In the genomic region with DNA sequence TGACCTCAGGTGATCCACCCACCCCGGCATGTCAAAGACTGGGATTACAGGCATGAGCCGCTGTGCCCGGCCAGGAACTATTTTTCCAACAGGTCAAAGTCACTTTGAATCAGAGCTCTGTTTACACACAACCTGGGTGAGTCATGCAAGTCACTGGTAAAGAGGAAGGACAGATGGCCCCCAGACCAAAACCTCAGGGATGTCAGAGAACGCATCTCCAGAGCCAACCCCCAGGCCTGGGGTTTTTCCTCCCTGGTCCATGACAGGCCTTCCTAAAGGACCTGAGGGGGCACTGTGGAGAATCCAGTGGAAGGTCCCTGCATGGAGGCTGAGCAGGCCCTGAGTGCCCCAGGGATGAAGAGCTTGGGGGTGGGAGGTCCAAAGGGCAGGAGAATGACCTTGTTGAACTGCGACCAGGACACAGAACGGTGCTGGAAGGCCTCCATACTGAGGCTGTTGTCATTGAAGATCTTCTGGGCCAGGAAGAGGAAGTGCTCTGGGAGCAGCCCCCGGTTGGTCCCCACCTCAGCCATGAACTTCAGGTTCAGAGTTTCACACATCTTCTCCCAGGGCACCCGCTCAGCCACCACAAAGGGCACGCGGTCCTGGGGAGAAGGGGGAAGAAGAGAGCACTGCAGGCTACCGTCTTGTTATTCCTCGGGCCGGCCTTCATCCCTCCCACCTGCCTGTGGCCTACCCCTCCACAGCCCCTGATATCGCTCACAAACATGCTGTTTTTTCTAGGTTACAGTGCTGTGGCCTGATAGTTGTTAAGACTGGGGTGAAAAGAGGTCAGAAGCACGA, we compare ENCODE assay signal across 11 cellular contexts. TPM values are rescaled to one million over a fixed set of nuclear protein-coding genes. Genes with fewer than 3 reads are reported as not detected.
A peak's percentile ranks its signal among the peaks of the same experiment; 100 is the strongest.
DNase-seq lines count a peak whose midpoint lies in the region; ATAC-seq, FAIRE-seq and TF ChIP-seq lines count a peak whose summit lies in the region.
"Had no signal": no experiment of that assay in that cellular context is flagged by ENCODE, and none has a peak within 500 bp of the region (broad histone marks: within the 10 kb centered on the region; RNA-seq: fewer than 3 reads in every experiment).

No MANE protein-coding gene starts in this region.

- no peak for TF ChIP-seq RAD21 in K562 (CRISPR knock-in tag; conservative IDR thresholded peaks at IDR 0.05 in 1 of 2, IDR thresholded peaks at IDR 0.05 in 1 of 2)

- H3K36me3 Mint-ChIP-seq in CD8-positive, alpha-beta T cell, result peaks cover 79% of the 10 kb centered on the region
- peaks cover 5% of the 10 kb centered on the region for H3K36me3 Mint-ChIP-seq in IgD-negative memory B cell
- peaks cover 5 to 48% (median 12%) of the 10 kb centered on the region in 5 donors for H3K36me3 Mint-ChIP-seq in naive thymus-derived CD4-positive, alpha-beta T cell

- no peak overlapping the region for H3K4me3 Mint-ChIP-seq in CD8-positive, alpha-beta T cell
- no peak overlapping the region for H3K4me3 Mint-ChIP-seq in IgD-negative memory B cell
- peak overlapping the region in 1 of 10 donors; percentile 52 for H3K4me3 Mint-ChIP-seq in naive thymus-derived CD4-positive, alpha-beta T cell

- in situ Hi-C loops in K562 (cut with MboI), result no loop called here

- no TSS peak for BruUV-seq in K562 (replicated peaks; lab: Mats Ljungman, UMichigan)

- TF ChIP-seq EP300 in K562 (IDR thresholded peaks at IDR 0.05; ENCODE audit: low read length), result peak; percentile 41; the same call in 1 of the 2 replicates

- H3K27me3 ChIP-seq in CD8-positive, alpha-beta T cell (ENCODE audit: insufficient read depth, low read length), result no peaks in the 10 kb centered on the region
- H3K27me3 ChIP-seq in K562 (ENCODE audit: control insufficient read depth in 2 of 2, insufficient read depth in 2 of 2, low read length in 2 of 2) (no peaks in the 10 kb centered on the region), left lung (no peaks in the 10 kb centered on the region)
- H3K27me3 ChIP-seq in naive thymus-derived CD4-positive, alpha-beta T cell (ENCODE audit: control insufficient read depth in 2 of 2, insufficient read depth in 2 of 2, low read length in 2 of 2), result no peaks in the 10 kb centered on the region

- peak; percentile 96 for FAIRE-seq in K562 (lab: Jason Lieb, UNC)

- H3K4me2 ChIP-seq in K562 (ENCODE audit: insufficient read depth, low read length), result peak overlapping the region; percentile 73

- H3K36me3 ChIP-seq in CD8-positive, alpha-beta T cell (ENCODE audit: insufficient read depth, low read length), result peaks cover 63% of the 10 kb centered on the region
- H3K36me3 ChIP-seq in K562 (ENCODE audit: control insufficient read depth, insufficient read depth, low read length), result peaks cover 56% of the 10 kb centered on the region
- peaks cover 18 to 84% (median 30%) of the 10 kb centered on the region in 3 experiments for H3K36me3 ChIP-seq in naive thymus-derived CD4-positive, alpha-beta T cell (ENCODE audit: control insufficient read depth in 2 of 3, insufficient read depth in 3 of 3, low read length in 3 of 3)
- H3K36me3 ChIP-seq in left lung, result peaks cover 0 to 99% of the 10 kb centered on the region in 2 donors

- POLR2A ChIA-PET in CD8-positive, alpha-beta T cell (lab: Charles Lee), result interaction anchor here (0.6 to 15.9 kb wide), 7 partner anchors 7 to 23 kb away, joined by 3 to 244 read pairs (median 4); a partner anchor contains a TSS
- POLR2A ChIA-PET in K562 (lab: Yijun Ruan, JAX), result interaction anchor here (0.6 to 1.9 kb wide), 6 partner anchors 9 to 155 kb away, joined by 3 to 7 read pairs (median 4); a partner anchor contains a TSS
- POLR2A ChIA-PET in naive thymus-derived CD4-positive, alpha-beta T cell (lab: Charles Lee), result interaction anchor here (0.6 to 17.1 kb wide), 3 partner anchors 3 to 31 kb away, joined by 3 to 401 read pairs (median 401); a partner anchor contains a TSS

- intact Hi-C loops in CD8-positive, alpha-beta T cell (cut with DNase I, micrococcal nuclease), result no loop called here
- intact Hi-C loops in K562 (cut with micrococcal nuclease) (no loop called here), left lung (cut with DNase I) (no loop called here)
- intact Hi-C loops in naive thymus-derived CD4-positive, alpha-beta T cell (cut with micrococcal nuclease), result loop anchor here in 1 of 2 donors (1.0 kb wide), 1 partner anchor 9 kb away; a partner anchor contains a TSS

- 20% methylated on average over 15 of the region's 15 CpGs for WGBS in K562 (ENCODE audit: insufficient coverage, low coverage, missing lambda C conversion rate)

- DNase-seq in CD8-positive, alpha-beta T cell, result no peak
- DNase-seq in K562 (ENCODE audit: extremely low read depth in 1 of 4, low spot score in 3 of 4) (peak; percentile 64 to 84 (median 74)), HK-2 (ENCODE audit: unreplicated experiment) (no peak), left lung (no peak), SKM-1 (lab: John Stamatoyannopoulos, UW; ENCODE audit: unreplicated experiment) (no peak)
- no peak for DNase-seq in naive thymus-derived CD4-positive, alpha-beta T cell
- DNase-seq: effector CD4-positive, alpha-beta T cell; NCI-H2081 had no signal

- TF ChIP-seq POLR2A in K562 (conservative IDR thresholded peaks at IDR 0.05), result 0 out of 2 replicates have a peak, but pooled peaks have one; percentile 38

- no peaks in the 10 kb centered on the region for H3K27me3 Mint-ChIP-seq in CD8-positive, alpha-beta T cell (ENCODE audit: low read depth)
- no peaks in the 10 kb centered on the region for H3K27me3 Mint-ChIP-seq in IgD-negative memory B cell
- H3K27me3 Mint-ChIP-seq in naive thymus-derived CD4-positive, alpha-beta T cell, result no peaks in the 10 kb centered on the region

- no peak overlapping the region for H3K4me3 ChIP-seq in CD8-positive, alpha-beta T cell (ENCODE audit: low read depth, low read length)
- no peak overlapping the region for H3K4me3 ChIP-seq in K562
- H3K4me3 ChIP-seq in naive thymus-derived CD4-positive, alpha-beta T cell (ENCODE audit: low read length), result no peak overlapping the region
- no peak overlapping the region for H3K4me3 ChIP-seq in left lung

- H4K20me1 ChIP-seq in K562 (replicated peaks; ENCODE audit: control insufficient read depth, insufficient read depth, low read length), result no peaks in the 10 kb centered on the region

- H2AFZ ChIP-seq in K562 (ENCODE audit: low read depth, low read length), result peak overlapping the region; percentile 80

- no peaks in the 10 kb centered on the region for H3K9me3 ChIP-seq in CD8-positive, alpha-beta T cell (ENCODE audit: low read length)
- H3K9me3 ChIP-seq in K562 (replicated peaks; ENCODE audit: control insufficient read depth, insufficient read depth, low read depth, low read length) (no peaks in the 10 kb centered on the region), left lung (no peaks in the 10 kb centered on the region)
- H3K9me3 ChIP-seq in naive thymus-derived CD4-positive, alpha-beta T cell (ENCODE audit: control insufficient read depth in 2 of 3, low read length in 3 of 3), result no peaks in the 10 kb centered on the region

- peak; percentile 23 for ATAC-seq in CD8-positive, alpha-beta T cell
- peak; percentile 83 for ATAC-seq in K562
- ATAC-seq in naive thymus-derived CD4-positive, alpha-beta T cell, result peak; percentile 31
- ATAC-seq in left lung, result no peak
- no peak for ATAC-seq in GM21576 (IDR thresholded peaks at IDR 0.05; ENCODE audit: unreplicated experiment)

- H3K79me2 ChIP-seq in K562 (ENCODE audit: control insufficient read depth, insufficient read depth, low read length), result no peaks in the 10 kb centered on the region

- CTCF ChIA-PET in CD8-positive, alpha-beta T cell (lab: Charles Lee), result interaction anchor here (1.6 to 11.8 kb wide), 4 partner anchors 10 to 30 kb away, joined by 3 to 547 read pairs (median 33); a partner anchor contains a TSS
- CTCF ChIA-PET in K562 (lab: Yijun Ruan, JAX; ENCODE audit: low intra/inter-chr PET ratio), result no interaction called here
- CTCF ChIA-PET in naive thymus-derived CD4-positive, alpha-beta T cell (lab: Charles Lee), result interaction anchor here (0.7 to 1.5 kb wide), 2 partner anchors 9 to 92 kb away, joined by 4 to 9 read pairs; a partner anchor contains a TSS

- H3K27ac Mint-ChIP-seq in CD8-positive, alpha-beta T cell, result peak overlapping the region; percentile 87
- peak overlapping the region in 2 of 3 donors; percentile 23 to 67 for H3K27ac Mint-ChIP-seq in IgD-negative memory B cell
- peak overlapping the region in 8 of 9 donors; percentile 13 to 84 (median 72) for H3K27ac Mint-ChIP-seq in naive thymus-derived CD4-positive, alpha-beta T cell

- TF ChIP-seq CTCF in CD8-positive, alpha-beta T cell (IDR thresholded peaks at IDR 0.05), result no peak
- TF ChIP-seq CTCF in K562 (IDR thresholded peaks at IDR 0.05 in 2 of 3, conservative IDR thresholded peaks at IDR 0.05 in 1 of 3; ENCODE audit: insufficient read depth in 2 of 3, low read depth in 1 of 3, low read length in 3 of 3) (0 out of 6 replicates have a peak, but pooled peaks of 1 of the 3 experiments have one; percentile 16), left lung (IDR thresholded peaks at IDR 0.05) (no peak)

- H3K9me1 ChIP-seq in K562 (ENCODE audit: control insufficient read depth, insufficient read depth, low read length), result no peaks in the 10 kb centered on the region

- H3K4me1 Mint-ChIP-seq in CD8-positive, alpha-beta T cell (ENCODE audit: low read depth), result peaks cover 46% of the 10 kb centered on the region
- H3K4me1 Mint-ChIP-seq in IgD-negative memory B cell, result peaks cover 0 to 7% (median 6%) of the 10 kb centered on the region in 3 donors
- peaks cover 28 to 67% (median 40%) of the 10 kb centered on the region in 7 donors for H3K4me1 Mint-ChIP-seq in naive thymus-derived CD4-positive, alpha-beta T cell

- H3K9ac ChIP-seq in K562 (ENCODE audit: insufficient read depth in 1 of 2, low read depth in 2 of 2, low read length in 2 of 2), result peak overlapping the region; percentile 37 to 86

- peak overlapping the region; percentile 12 for H3K27ac ChIP-seq in CD8-positive, alpha-beta T cell (ENCODE audit: low read depth, low read length)
- H3K27ac ChIP-seq in K562 (ENCODE audit: extremely low read depth, low read depth, low read length) (peak overlapping the region; percentile 76), left lung (peak overlapping the region in 1 of 2 donors; percentile 51)
- peak overlapping the region; percentile 43 for H3K27ac ChIP-seq in naive thymus-derived CD4-positive, alpha-beta T cell (ENCODE audit: low read depth, low read length)
- H3K27ac ChIP-seq: VCaP had no signal

- H3K9me3 Mint-ChIP-seq in CD8-positive, alpha-beta T cell, result no peaks in the 10 kb centered on the region
- H3K9me3 Mint-ChIP-seq in IgD-negative memory B cell, result no peaks in the 10 kb centered on the region
- H3K9me3 Mint-ChIP-seq in naive thymus-derived CD4-positive, alpha-beta T cell, result no peaks in the 10 kb centered on the region

- H3K4me1 ChIP-seq in CD8-positive, alpha-beta T cell (ENCODE audit: insufficient read depth, low read length), result peaks cover 10% of the 10 kb centered on the region
- peaks cover 32 to 65% of the 10 kb centered on the region in 2 experiments for H3K4me1 ChIP-seq in K562 (replicated peaks in 1 of 2; ENCODE audit: control insufficient read depth in 2 of 2, insufficient read depth in 2 of 2, low read length in 2 of 2)
- H3K4me1 ChIP-seq in naive thymus-derived CD4-positive, alpha-beta T cell (ENCODE audit: control insufficient read depth in 2 of 2, insufficient read depth in 2 of 2, low read length in 2 of 2), result no peaks in the 10 kb centered on the region
- H3K4me1 ChIP-seq in left lung, result peaks cover 0 to 31% of the 10 kb centered on the region in 2 donors

RNA-seq across cellular contexts. Expression of a gene that starts 9.1 kb away (rescaled TPM):
- 100 to 1,000 TPM; 116 to 127 TPM for total RNA-seq in CD8-positive, alpha-beta T cell
- polyA plus RNA-seq in IgD-negative memory B cell, result 130 TPM
- 105 and 231 TPM in 2 replicates for total RNA-seq in K562 (2011; cell fraction: chromatin; rRNA removed; ENCODE audit: low replicate concordance)
- 112 and 138 TPM in 2 replicates for total RNA-seq in K562 (2011; cell fraction: nucleolus; rRNA removed)
- total RNA-seq in K562 (2011; cell fraction: nucleoplasm; rRNA removed), result 110 and 156 TPM in 2 replicates
- total RNA-seq in K562 (2014; rRNA removed), result 20.8 and 28.2 TPM in 2 replicates
- total RNA-seq in K562 (2014; rRNA removed; fragmentation: Illumina TruSeq; extraction: Trizol), result 17.1 and 18.6 TPM in 2 replicates
- total RNA-seq in K562 (2015; rRNA removed; fragmentation: Illumina TruSeq; extraction: Trizol), result 24.9 and 26.5 TPM in 2 replicates
- 32.7 and 38.4 TPM in 2 replicates for total RNA-seq in K562 (2021)
- 40.1 and 60.0 TPM in 2 replicates for polyA plus RNA-seq in K562 (2011; rRNA removed)
- polyA plus RNA-seq in K562 (2011; cell fraction: cytosol; rRNA removed), result 48.3 and 61.6 TPM in 2 replicates
- 178 and 185 TPM in 2 replicates for polyA plus RNA-seq in K562 (2011; cell fraction: nucleus; rRNA removed)
- 44.3 and 71.7 TPM in 2 replicates for polyA plus RNA-seq in K562 (2012)
- 48.2 and 49.5 TPM in 2 replicates for polyA plus RNA-seq in K562 (2014; fragmentation: Illumina TruSeq; extraction: Trizol)
- polyA plus RNA-seq in K562 (2014; fragmentation: Nextera tagmentation; extraction: Ambion mirVana), result 1 to 10 TPM; 2.4 to 4.3 TPM
- polyA plus RNA-seq in K562 (2014; rRNA removed), result 37.9 and 38.4 TPM in 2 replicates
- 25.6 and 31.5 TPM in 2 replicates for polyA minus RNA-seq in K562 (2011; rRNA and poly(A)+ RNA removed)
- 18.7 and 19.9 TPM in 2 replicates for polyA minus RNA-seq in K562 (2011; cell fraction: cytosol; rRNA and poly(A)+ RNA removed)
- polyA minus RNA-seq in K562 (2011; cell fraction: nucleus; rRNA and poly(A)+ RNA removed), result 30.0 and 42.1 TPM in 2 replicates
- total RNA-seq in naive thymus-derived CD4-positive, alpha-beta T cell, result 100 to 1,000 TPM; 206 to 403 (median 294) TPM
- 100 to 1,000 TPM in 1 of 2 donors, 10 to 100 TPM in 1; 99.3 to 104 TPM for polyA plus RNA-seq in naive thymus-derived CD4-positive, alpha-beta T cell
- total RNA-seq in left lung, result 100 to 1,000 TPM; 200 to 237 TPM

RNA-seq across cellular contexts. Expression of a gene that starts 13.2 kb away (rescaled TPM):
- 1 to 10 TPM; 5.9 to 6.7 TPM for total RNA-seq in CD8-positive, alpha-beta T cell
- polyA plus RNA-seq in IgD-negative memory B cell, result 0.81 TPM
- total RNA-seq in K562 (2011; cell fraction: chromatin; rRNA removed; ENCODE audit: low replicate concordance), result 43.5 and 96.8 TPM in 2 replicates
- 51.2 and 57.5 TPM in 2 replicates for total RNA-seq in K562 (2011; cell fraction: nucleolus; rRNA removed)
- 40.4 and 43.3 TPM in 2 replicates for total RNA-seq in K562 (2011; cell fraction: nucleoplasm; rRNA removed)
- total RNA-seq in K562 (2014; rRNA removed), result 32.0 and 32.8 TPM in 2 replicates
- total RNA-seq in K562 (2014; rRNA removed; fragmentation: Illumina TruSeq; extraction: Trizol), result 11.8 and 14.2 TPM in 2 replicates
- 16.9 and 18.8 TPM in 2 replicates for total RNA-seq in K562 (2015; rRNA removed; fragmentation: Illumina TruSeq; extraction: Trizol)
- total RNA-seq in K562 (2021), result 23.4 and 36.0 TPM in 2 replicates
- polyA plus RNA-seq in K562 (2011; rRNA removed), result 25.8 and 30.9 TPM in 2 replicates
- polyA plus RNA-seq in K562 (2011; cell fraction: cytosol; rRNA removed), result 26.8 and 51.9 TPM in 2 replicates
- polyA plus RNA-seq in K562 (2011; cell fraction: nucleus; rRNA removed), result 53.7 and 85.9 TPM in 2 replicates
- polyA plus RNA-seq in K562 (2012), result 23.3 and 27.5 TPM in 2 replicates
- polyA plus RNA-seq in K562 (2014; fragmentation: Illumina TruSeq; extraction: Trizol), result 20.4 and 30.2 TPM in 2 replicates
- polyA plus RNA-seq in K562 (2014; fragmentation: Nextera tagmentation; extraction: Ambion mirVana), result under 1 TPM; 0.45 to 0.52 TPM
- 30.4 and 40.9 TPM in 2 replicates for polyA plus RNA-seq in K562 (2014; rRNA removed)
- 13.8 and 22.0 TPM in 2 replicates for polyA minus RNA-seq in K562 (2011; rRNA and poly(A)+ RNA removed)
- polyA minus RNA-seq in K562 (2011; cell fraction: cytosol; rRNA and poly(A)+ RNA removed), result 16.5 and 18.6 TPM in 2 replicates
- polyA minus RNA-seq in K562 (2011; cell fraction: nucleus; rRNA and poly(A)+ RNA removed), result 14.9 and 18.6 TPM in 2 replicates
- total RNA-seq in naive thymus-derived CD4-positive, alpha-beta T cell, result 10 to 100 TPM in 3 of 5 experiments, 1 to 10 TPM in 2; 5.7 to 22.4 (median 15.5) TPM
- polyA plus RNA-seq in naive thymus-derived CD4-positive, alpha-beta T cell, result 1 to 10 TPM in 1 of 2 donors, under 1 TPM in 1; 0.46 to 2.8 TPM
- 10 to 100 TPM; 28.4 to 40.1 TPM for total RNA-seq in left lung

RNA-seq across cellular contexts. Expression of a gene that starts 23.5 kb away (rescaled TPM):
- 1 to 10 TPM; 4.3 to 7.4 TPM for total RNA-seq in CD8-positive, alpha-beta T cell
- polyA plus RNA-seq in IgD-negative memory B cell (4.3 TPM), K562 (2011; rRNA removed) (69.7 and 82.2 TPM in 2 replicates), K562 (2014; fragmentation: Illumina TruSeq; extraction: Trizol) (45.7 and 51.5 TPM in 2 replicates), K562 (2014; fragmentation: Nextera tagmentation; extraction: Ambion mirVana) (10 to 100 TPM in 1 of 2 experiments, 1 to 10 TPM in 1; 9.5 to 15.6 TPM), K562 (2014; rRNA removed) (41.2 and 41.3 TPM in 2 replicates)
- 49.5 and 114 TPM in 2 replicates for total RNA-seq in K562 (2011; cell fraction: chromatin; rRNA removed; ENCODE audit: low replicate concordance)
- 43.7 and 48.6 TPM in 2 replicates for total RNA-seq in K562 (2011; cell fraction: nucleolus; rRNA removed)
- 111 and 176 TPM in 2 replicates for total RNA-seq in K562 (2011; cell fraction: nucleoplasm; rRNA removed)
- total RNA-seq in K562 (2014; rRNA removed) (28.5 and 31.3 TPM in 2 replicates), K562 (2014; rRNA removed; fragmentation: Illumina TruSeq; extraction: Trizol) (44.5 and 51.5 TPM in 2 replicates), K562 (2015; rRNA removed; fragmentation: Illumina TruSeq; extraction: Trizol) (37.7 and 40.9 TPM in 2 replicates), K562 (2021) (57.0 and 59.0 TPM in 2 replicates), left lung (10 to 100 TPM; 16.4 to 17.9 TPM)
- polyA plus RNA-seq in K562 (2011; cell fraction: cytosol; rRNA removed), result 21.7 and 47.5 TPM in 2 replicates
- polyA plus RNA-seq in K562 (2011; cell fraction: nucleus; rRNA removed), result 80.6 and 125 TPM in 2 replicates
- polyA plus RNA-seq in K562 (2012), result 29.7 and 36.7 TPM in 2 replicates
- 69.8 and 75.3 TPM in 2 replicates for polyA minus RNA-seq in K562 (2011; rRNA and poly(A)+ RNA removed)
- 21.9 and 24.2 TPM in 2 replicates for polyA minus RNA-seq in K562 (2011; cell fraction: cytosol; rRNA and poly(A)+ RNA removed)
- polyA minus RNA-seq in K562 (2011; cell fraction: nucleus; rRNA and poly(A)+ RNA removed), result 20.1 and 35.0 TPM in 2 replicates
- total RNA-seq in naive thymus-derived CD4-positive, alpha-beta T cell, result 10 to 100 TPM; 13.1 to 47.6 (median 29.3) TPM
- 1 to 10 TPM; 2.9 to 7.4 TPM for polyA plus RNA-seq in naive thymus-derived CD4-positive, alpha-beta T cell

RNA-seq across cellular contexts. Expression of a gene that starts 26.2 kb away (rescaled TPM):
- total RNA-seq in CD8-positive, alpha-beta T cell, result 1 to 10 TPM; 3.6 to 4.0 TPM
- polyA plus RNA-seq in IgD-negative memory B cell (0.19 TPM), K562 (2011; rRNA removed) (0.28 and 0.45 TPM in 2 replicates), K562 (2014; fragmentation: Illumina TruSeq; extraction: Trizol) (0.13 and 0.15 TPM in 2 replicates), K562 (2014; fragmentation: Nextera tagmentation; extraction: Ambion mirVana) (not detected), K562 (2014; rRNA removed) (0.19 and 0.45 TPM in 2 replicates)
- total RNA-seq in K562 (2011; cell fraction: chromatin; rRNA removed; ENCODE audit: low replicate concordance), result 2.3 and 6.7 TPM in 2 replicates
- total RNA-seq in K562 (2011; cell fraction: nucleolus; rRNA removed), result 1.8 and 3.5 TPM in 2 replicates
- 2.2 and 5.4 TPM in 2 replicates for total RNA-seq in K562 (2011; cell fraction: nucleoplasm; rRNA removed)
- total RNA-seq in K562 (2014; rRNA removed) (0.18 and 0.29 TPM in 2 replicates), K562 (2014; rRNA removed; fragmentation: Illumina TruSeq; extraction: Trizol) (0.03 and 0.04 TPM in 2 replicates), K562 (2015; rRNA removed; fragmentation: Illumina TruSeq; extraction: Trizol) (0.11 and 0.36 TPM in 2 replicates), K562 (2021) (0.64 and 1.1 TPM in 2 replicates), left lung (100 to 1,000 TPM; 228 to 325 TPM)
- 0.27 and 0.66 TPM in 2 replicates for polyA plus RNA-seq in K562 (2011; cell fraction: cytosol; rRNA removed)
- 1.5 and 1.9 TPM in 2 replicates for polyA plus RNA-seq in K562 (2011; cell fraction: nucleus; rRNA removed)
- 0.33 and 1.8 TPM in 2 replicates for polyA plus RNA-seq in K562 (2012)
- polyA minus RNA-seq in K562 (2011; rRNA and poly(A)+ RNA removed), result 1.9 and 2.0 TPM in 2 replicates
- 2.4 and 4.2 TPM in 2 replicates for polyA minus RNA-seq in K562 (2011; cell fraction: cytosol; rRNA and poly(A)+ RNA removed)
- 0.40 and 2.8 TPM in 2 replicates for polyA minus RNA-seq in K562 (2011; cell fraction: nucleus; rRNA and poly(A)+ RNA removed)
- 100 to 1,000 TPM in 1 of 5 experiments, 10 to 100 TPM in 3, under 1 TPM in 1; 0.58 to 119 (median 14.8) TPM for total RNA-seq in naive thymus-derived CD4-positive, alpha-beta T cell
- 1 to 10 TPM in 1 of 2 donors, under 1 TPM in 1; 0.72 to 1.2 TPM for polyA plus RNA-seq in naive thymus-derived CD4-positive, alpha-beta T cell

RNA-seq across cellular contexts. Expression of a gene that starts 45.3 kb away (rescaled TPM):
- not detected for total RNA-seq in CD8-positive, alpha-beta T cell
- polyA plus RNA-seq in IgD-negative memory B cell (not detected), K562 (2011; rRNA removed) (not detected in 2 replicates), K562 (2014; fragmentation: Illumina TruSeq; extraction: Trizol) (not detected in 2 replicates), K562 (2014; fragmentation: Nextera tagmentation; extraction: Ambion mirVana) (not detected), K562 (2014; rRNA removed) (not detected in 2 replicates)
- total RNA-seq in K562 (2011; cell fraction: chromatin; rRNA removed; ENCODE audit: low replicate concordance), result not detected in 2 replicates
- total RNA-seq in K562 (2011; cell fraction: nucleolus; rRNA removed), result not detected in 2 replicates
- total RNA-seq in K562 (2011; cell fraction: nucleoplasm; rRNA removed), result not detected in 2 replicates
- total RNA-seq in K562 (2014; rRNA removed) (not detected in 2 replicates), K562 (2014; rRNA removed; fragmentation: Illumina TruSeq; extraction: Trizol) (not detected in 2 replicates), K562 (2015; rRNA removed; fragmentation: Illumina TruSeq; extraction: Trizol) (not detected in 2 replicates), K562 (2021) (not detected in 2 replicates), left lung (not detected)
- polyA plus RNA-seq in K562 (2011; cell fraction: cytosol; rRNA removed), result not detected in 2 replicates
- polyA plus RNA-seq in K562 (2011; cell fraction: nucleus; rRNA removed), result not detected in 2 replicates
- not detected in 2 replicates for polyA plus RNA-seq in K562 (2012)
- polyA minus RNA-seq in K562 (2011; rRNA and poly(A)+ RNA removed), result not detected in 2 replicates
- polyA minus RNA-seq in K562 (2011; cell fraction: cytosol; rRNA and poly(A)+ RNA removed), result not detected in 2 replicates
- polyA minus RNA-seq in K562 (2011; cell fraction: nucleus; rRNA and poly(A)+ RNA removed), result not detected in 2 replicates
- total RNA-seq in naive thymus-derived CD4-positive, alpha-beta T cell, result not detected
- polyA plus RNA-seq in naive thymus-derived CD4-positive, alpha-beta T cell, result not detected

Comparison
In these comparisons a context has a peak if more than half of its experiments do, and no peak if none do; other contexts are left out.
1. ATAC-seq: peak in CD8-positive, alpha-beta T cell (single experiment), K562 (single experiment) and naive thymus-derived CD4-positive, alpha-beta T cell (single experiment); none in left lung (single experiment) and GM21576 (single experiment).
2. DNase-seq: peak in K562 (4 of 4); none in CD8-positive, alpha-beta T cell (0 of 7), naive thymus-derived CD4-positive, alpha-beta T cell (0 of 9), HK-2 (single experiment), left lung (0 of 2) and SKM-1 (single experiment).
3. Peak in every context shown above with its lines, with median percentiles within 50 percentile points of each other: H3K27ac Mint-ChIP-seq.